ENCODE assay signal across 1 cellular context in genomic region chr1:9234223-9235122, GRCh38.
A peak's percentile ranks its signal among the peaks of the same experiment; 100 is the strongest.
TF ChIP-seq lines count a peak whose summit lies in the region.

H6PD (plus strand) TSS chr1:9234774; CDS start chr1:9244935, 10,161 bp downstream.

TF ChIP-seq in HepG2, 621 proteins besides CTCF, POLR2A, EP300 and RAD21 (continued from another document and continues in another):
- TF ChIP-seq CEBPZ (IDR thresholded peaks at IDR 0.05; ENCODE audit: low read length) (no peak), CBX1 (IDR thresholded peaks at IDR 0.05; ENCODE audit: low read depth) (peak; percentile 38), NONO (IDR thresholded peaks at IDR 0.05) (no peak), NONO (CRISPR knock-in tag; conservative IDR thresholded peaks at IDR 0.05) (peak; percentile 82), POLR2AphosphoS2 (IDR thresholded peaks at IDR 0.05; ENCODE audit: low read depth, low read length) (no peak), MZF1 (CRISPR knock-in tag; IDR thresholded peaks at IDR 0.05; ENCODE audit: borderline replicate concordance) (no peak; the same call in 1 of the 2 replicates), IRX3 (CRISPR knock-in tag; IDR thresholded peaks at IDR 0.05; ENCODE audit: borderline replicate concordance, low read depth) (peak; percentile 79; the same call in 1 of the 2 replicates), ATAD3A (CRISPR knock-in tag; IDR thresholded peaks at IDR 0.05) (no peak), RBAK (CRISPR knock-in tag; IDR thresholded peaks at IDR 0.05) (no peak), HOXA3 (CRISPR knock-in tag; IDR thresholded peaks at IDR 0.05) (peak; percentile 74), SCMH1 (CRISPR knock-in tag; IDR thresholded peaks at IDR 0.05; ENCODE audit: borderline replicate concordance) (no peak), PCBP1 (IDR thresholded peaks at IDR 0.05; ENCODE audit: borderline replicate concordance, low read depth, low read length) (0 out of 2 replicates have a peak, but pooled peaks have one; percentile 66), NCOA1 (CRISPR knock-in tag; IDR thresholded peaks at IDR 0.05) (no peak), ZNF558 (CRISPR knock-in tag; IDR thresholded peaks at IDR 0.05; ENCODE audit: borderline replicate concordance) (peak; percentile 44; the same call in 1 of the 2 replicates), GLMP (CRISPR knock-in tag; IDR thresholded peaks at IDR 0.05; ENCODE audit: borderline replicate concordance) (no peak), ZNF501 (CRISPR knock-in tag; IDR thresholded peaks at IDR 0.05) (peak; percentile 40), UBTF (CRISPR knock-in tag; IDR thresholded peaks at IDR 0.05) (peak; percentile 88), ZMYM4 (CRISPR knock-in tag; IDR thresholded peaks at IDR 0.05) (peak; percentile 38; the same call in 1 of the 2 replicates), NAIF1 (CRISPR knock-in tag; IDR thresholded peaks at IDR 0.05; ENCODE audit: borderline replicate concordance) (no peak), RCOR2 (CRISPR knock-in tag; IDR thresholded peaks at IDR 0.05) (peak; percentile 92), GABPB1 (CRISPR knock-in tag; IDR thresholded peaks at IDR 0.05) (peak; percentile 79), FOXK1 (CRISPR knock-in tag; IDR thresholded peaks at IDR 0.05; ENCODE audit: borderline replicate concordance, low read depth) (peak; percentile 50; the same call in 1 of the 2 replicates), ZNF34 (CRISPR knock-in tag; IDR thresholded peaks at IDR 0.05; ENCODE audit: borderline replicate concordance) (no peak), ATF7 (IDR thresholded peaks at IDR 0.05) (no peak), ATF7 (CRISPR knock-in tag; IDR thresholded peaks at IDR 0.05) (peak; percentile 70; the same call in 1 of the 2 replicates), NPAS2 (CRISPR knock-in tag; IDR thresholded peaks at IDR 0.05; ENCODE audit: borderline replicate concordance) (no peak), PHB2 (IDR thresholded peaks at IDR 0.05; ENCODE audit: partially characterized antibody) (no peak), MAZ (IDR thresholded peaks at IDR 0.05; ENCODE audit: borderline replicate concordance, low read depth, low read length) (peak; percentile 97), MAZ (CRISPR knock-in tag; IDR thresholded peaks at IDR 0.05; ENCODE audit: low read depth) (peak; percentile 98), ZSCAN21 (CRISPR knock-in tag; IDR thresholded peaks at IDR 0.05; ENCODE audit: borderline replicate concordance) (peak; percentile 59; the same call in 1 of the 2 replicates), GMEB2 (CRISPR knock-in tag; IDR thresholded peaks at IDR 0.05; ENCODE audit: low read depth) (no peak), THAP7 (CRISPR knock-in tag; IDR thresholded peaks at IDR 0.05) (no peak), RBM22 (optimal IDR thresholded peaks at IDR 0.05; ENCODE audit: low read length) (no peak), RORA (CRISPR knock-in tag; IDR thresholded peaks at IDR 0.05) (no peak), NCOA5 (CRISPR knock-in tag; IDR thresholded peaks at IDR 0.05) (no peak), ELF1 (CRISPR knock-in tag; IDR thresholded peaks at IDR 0.05) (peak; percentile 67), SMARCE1 (IDR thresholded peaks at IDR 0.05; ENCODE audit: borderline replicate concordance) (no peak), ZFP82 (CRISPR knock-in tag; IDR thresholded peaks at IDR 0.05; ENCODE audit: borderline replicate concordance) (peak; percentile 16; the same call in 1 of the 2 replicates), ZBTB7B (CRISPR knock-in tag; IDR thresholded peaks at IDR 0.05) (peak; percentile 56; the same call in 1 of the 2 replicates), ZNF790 (CRISPR knock-in tag; IDR thresholded peaks at IDR 0.05; ENCODE audit: borderline replicate concordance) (no peak), ZNF570 (CRISPR knock-in tag; IDR thresholded peaks at IDR 0.05; ENCODE audit: borderline replicate concordance) (0 out of 2 replicates have a peak, but pooled peaks have one; percentile 51), RFX5 (IDR thresholded peaks at IDR 0.05; ENCODE audit: low read depth, low read length) (no peak), KLF11 (CRISPR knock-in tag; IDR thresholded peaks at IDR 0.05) (no peak), STAG1 (CRISPR knock-in tag; IDR thresholded peaks at IDR 0.05) (no peak)
- TF ChIP-seq, protein P1, sequence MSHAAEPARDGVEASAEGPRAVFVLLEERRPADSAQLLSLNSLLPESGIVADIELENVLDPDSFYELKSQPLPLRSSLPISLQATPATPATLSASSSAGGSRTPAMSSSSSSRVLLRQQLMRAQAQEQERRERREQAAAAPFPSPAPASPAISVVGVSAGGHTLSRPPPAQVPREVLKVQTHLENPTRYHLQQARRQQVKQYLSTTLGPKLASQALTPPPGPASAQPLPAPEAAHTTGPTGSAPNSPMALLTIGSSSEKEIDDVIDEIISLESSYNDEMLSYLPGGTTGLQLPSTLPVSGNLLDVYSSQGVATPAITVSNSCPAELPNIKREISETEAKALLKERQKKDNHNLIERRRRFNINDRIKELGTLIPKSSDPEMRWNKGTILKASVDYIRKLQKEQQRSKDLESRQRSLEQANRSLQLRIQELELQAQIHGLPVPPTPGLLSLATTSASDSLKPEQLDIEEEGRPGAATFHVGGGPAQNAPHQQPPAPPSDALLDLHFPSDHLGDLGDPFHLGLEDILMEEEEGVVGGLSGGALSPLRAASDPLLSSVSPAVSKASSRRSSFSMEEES (CRISPR knock-in tag; IDR thresholded peaks at IDR 0.05): 0 out of 2 replicates have a peak, but pooled peaks have one; percentile 15
- TF ChIP-seq, protein P2, sequence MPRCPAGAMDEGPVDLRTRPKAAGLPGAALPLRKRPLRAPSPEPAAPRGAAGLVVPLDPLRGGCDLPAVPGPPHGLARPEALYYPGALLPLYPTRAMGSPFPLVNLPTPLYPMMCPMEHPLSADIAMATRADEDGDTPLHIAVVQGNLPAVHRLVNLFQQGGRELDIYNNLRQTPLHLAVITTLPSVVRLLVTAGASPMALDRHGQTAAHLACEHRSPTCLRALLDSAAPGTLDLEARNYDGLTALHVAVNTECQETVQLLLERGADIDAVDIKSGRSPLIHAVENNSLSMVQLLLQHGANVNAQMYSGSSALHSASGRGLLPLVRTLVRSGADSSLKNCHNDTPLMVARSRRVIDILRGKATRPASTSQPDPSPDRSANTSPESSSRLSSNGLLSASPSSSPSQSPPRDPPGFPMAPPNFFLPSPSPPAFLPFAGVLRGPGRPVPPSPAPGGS (CRISPR knock-in tag; IDR thresholded peaks at IDR 0.05): no peak; the same call in 1 of the 2 replicates
- TF ChIP-seq, protein P3, sequence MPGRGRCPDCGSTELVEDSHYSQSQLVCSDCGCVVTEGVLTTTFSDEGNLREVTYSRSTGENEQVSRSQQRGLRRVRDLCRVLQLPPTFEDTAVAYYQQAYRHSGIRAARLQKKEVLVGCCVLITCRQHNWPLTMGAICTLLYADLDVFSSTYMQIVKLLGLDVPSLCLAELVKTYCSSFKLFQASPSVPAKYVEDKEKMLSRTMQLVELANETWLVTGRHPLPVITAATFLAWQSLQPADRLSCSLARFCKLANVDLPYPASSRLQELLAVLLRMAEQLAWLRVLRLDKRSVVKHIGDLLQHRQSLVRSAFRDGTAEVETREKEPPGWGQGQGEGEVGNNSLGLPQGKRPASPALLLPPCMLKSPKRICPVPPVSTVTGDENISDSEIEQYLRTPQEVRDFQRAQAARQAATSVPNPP (CRISPR knock-in tag; IDR thresholded peaks at IDR 0.05): 0 out of 2 replicates have a peak, but pooled peaks have one; percentile 35
- TF ChIP-seq, protein P4, sequence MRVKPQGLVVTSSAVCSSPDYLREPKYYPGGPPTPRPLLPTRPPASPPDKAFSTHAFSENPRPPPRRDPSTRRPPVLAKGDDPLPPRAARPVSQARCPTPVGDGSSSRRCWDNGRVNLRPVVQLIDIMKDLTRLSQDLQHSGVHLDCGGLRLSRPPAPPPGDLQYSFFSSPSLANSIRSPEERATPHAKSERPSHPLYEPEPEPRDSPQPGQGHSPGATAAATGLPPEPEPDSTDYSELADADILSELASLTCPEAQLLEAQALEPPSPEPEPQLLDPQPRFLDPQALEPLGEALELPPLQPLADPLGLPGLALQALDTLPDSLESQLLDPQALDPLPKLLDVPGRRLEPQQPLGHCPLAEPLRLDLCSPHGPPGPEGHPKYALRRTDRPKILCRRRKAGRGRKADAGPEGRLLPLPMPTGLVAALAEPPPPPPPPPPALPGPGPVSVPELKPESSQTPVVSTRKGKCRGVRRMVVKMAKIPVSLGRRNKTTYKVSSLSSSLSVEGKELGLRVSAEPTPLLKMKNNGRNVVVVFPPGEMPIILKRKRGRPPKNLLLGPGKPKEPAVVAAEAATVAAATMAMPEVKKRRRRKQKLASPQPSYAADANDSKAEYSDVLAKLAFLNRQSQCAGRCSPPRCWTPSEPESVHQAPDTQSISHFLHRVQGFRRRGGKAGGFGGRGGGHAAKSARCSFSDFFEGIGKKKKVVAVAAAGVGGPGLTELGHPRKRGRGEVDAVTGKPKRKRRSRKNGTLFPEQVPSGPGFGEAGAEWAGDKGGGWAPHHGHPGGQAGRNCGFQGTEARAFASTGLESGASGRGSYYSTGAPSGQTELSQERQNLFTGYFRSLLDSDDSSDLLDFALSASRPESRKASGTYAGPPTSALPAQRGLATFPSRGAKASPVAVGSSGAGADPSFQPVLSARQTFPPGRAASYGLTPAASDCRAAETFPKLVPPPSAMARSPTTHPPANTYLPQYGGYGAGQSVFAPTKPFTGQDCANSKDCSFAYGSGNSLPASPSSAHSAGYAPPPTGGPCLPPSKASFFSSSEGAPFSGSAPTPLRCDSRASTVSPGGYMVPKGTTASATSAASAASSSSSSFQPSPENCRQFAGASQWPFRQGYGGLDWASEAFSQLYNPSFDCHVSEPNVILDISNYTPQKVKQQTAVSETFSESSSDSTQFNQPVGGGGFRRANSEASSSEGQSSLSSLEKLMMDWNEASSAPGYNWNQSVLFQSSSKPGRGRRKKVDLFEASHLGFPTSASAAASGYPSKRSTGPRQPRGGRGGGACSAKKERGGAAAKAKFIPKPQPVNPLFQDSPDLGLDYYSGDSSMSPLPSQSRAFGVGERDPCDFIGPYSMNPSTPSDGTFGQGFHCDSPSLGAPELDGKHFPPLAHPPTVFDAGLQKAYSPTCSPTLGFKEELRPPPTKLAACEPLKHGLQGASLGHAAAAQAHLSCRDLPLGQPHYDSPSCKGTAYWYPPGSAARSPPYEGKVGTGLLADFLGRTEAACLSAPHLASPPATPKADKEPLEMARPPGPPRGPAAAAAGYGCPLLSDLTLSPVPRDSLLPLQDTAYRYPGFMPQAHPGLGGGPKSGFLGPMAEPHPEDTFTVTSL (CRISPR knock-in tag; IDR thresholded peaks at IDR 0.05; ENCODE audit: borderline replicate concordance): no peak; the same call in 1 of the 2 replicates
